Comparison of ENCODE assay signal across 9 cellular contexts in the genomic region with DNA sequence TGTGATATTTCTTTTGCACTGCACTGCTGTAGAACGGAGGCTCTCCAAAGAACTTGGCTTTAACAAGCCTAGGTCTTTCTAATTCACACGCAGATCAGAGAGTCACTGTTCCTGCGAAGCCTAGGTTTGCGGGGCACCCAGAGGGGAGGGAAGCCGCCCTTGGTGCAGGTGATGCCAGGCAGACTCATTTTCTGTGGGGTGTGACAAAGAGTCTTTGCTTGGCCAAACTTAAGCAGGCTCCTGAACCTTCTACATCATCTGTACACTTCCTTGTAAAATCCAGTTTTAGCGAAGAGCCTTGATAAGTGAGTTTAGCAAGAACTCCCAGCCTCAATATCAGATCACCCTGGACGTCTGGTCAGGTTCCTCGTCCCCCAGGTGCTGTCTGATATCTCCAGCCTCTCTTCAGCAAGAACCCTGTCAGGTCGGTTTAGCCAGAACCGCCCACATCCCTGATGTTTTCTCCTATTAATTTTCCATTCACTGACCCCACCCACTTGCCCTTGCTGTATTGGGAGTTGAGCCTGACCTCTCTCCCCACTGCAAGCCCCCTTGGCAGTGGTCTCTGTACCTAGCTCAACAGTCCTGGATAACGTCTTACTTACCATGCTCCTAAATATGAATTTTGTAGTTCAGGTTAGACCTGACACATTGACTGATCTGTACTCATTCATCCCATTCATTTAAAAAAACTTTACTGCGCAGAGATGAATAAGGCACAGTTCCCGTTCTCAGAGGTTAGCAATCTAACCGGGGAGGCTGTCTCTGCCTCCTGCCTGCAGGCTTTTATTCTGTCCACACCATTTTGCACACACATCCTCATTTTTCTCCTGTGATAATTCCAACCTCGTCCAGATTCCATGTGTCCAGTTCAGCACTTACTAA. TPM values are rescaled to one million over a fixed set of nuclear protein-coding genes. Genes with fewer than 3 reads are reported as not detected.
DNase-seq lines count a peak whose midpoint lies in the region; ATAC-seq, FAIRE-seq and TF ChIP-seq lines count a peak whose summit lies in the region.
"Had no signal": no experiment of that assay in that cellular context is flagged by ENCODE, and none has a peak within 500 bp of the region (broad histone marks: within the 10 kb centered on the region; RNA-seq: fewer than 3 reads in every experiment).

No MANE protein-coding gene starts in this region.

- H3K36me3 ChIP-seq in psoas muscle (ENCODE audit: insufficient read depth in 1 of 2, low read depth in 1 of 2) = no peaks in the 10 kb centered on the region
- H3K36me3 ChIP-seq: neutrophil had no signal

- intact Hi-C loops in psoas muscle (cut with DNase I) = loop anchor here (5.0 to 10.0 kb wide), 3 partner anchors 55 to 323 kb away; a partner anchor contains a TSS

- H3K36me3 Mint-ChIP-seq in T-helper 1 cell treated with Interleukin-12 subunit alpha and Interleukin-12 subunit beta and Interleukin-4 antibody, amounts not matched to agents 30 μg/mL and 1 μg/mL, for 36 hours (ENCODE audit: low read depth) = no peaks in the 10 kb centered on the region

- DNase-seq in T-helper 1 cell = no peak
- peak; percentile 44 for DNase-seq in MV-4-11 (lab: John Stamatoyannopoulos, UW)
- no peak for DNase-seq in psoas muscle
- no peak for DNase-seq in HTR-8/SVneo (ENCODE audit: insufficient read length, low spot score)
- no peak for DNase-seq in GM19239 (ENCODE audit: insufficient read length, low spot score)
- no peak for DNase-seq in NCI-H1930 (lab: John Stamatoyannopoulos, UW)

- 53 to 58% (median 56%) methylated on average over 15 of the region's 15 CpGs for WGBS in psoas muscle, 3 donors

- peaks cover 9% of the 10 kb centered on the region for H3K27me3 Mint-ChIP-seq in T-helper 1 cell treated with Interleukin-12 subunit alpha and Interleukin-12 subunit beta and Interleukin-4 antibody, amounts not matched to agents 30 μg/mL and 1 μg/mL, for 36 hours (ENCODE audit: low read depth)

- H3K27me3 ChIP-seq in psoas muscle (ENCODE audit: insufficient read depth in 3 of 3, low read length in 2 of 3) = no peaks in the 10 kb centered on the region

- no peaks in the 10 kb centered on the region for H3K9me3 ChIP-seq in psoas muscle
- H3K9me3 ChIP-seq: neutrophil had no signal

- peaks cover 20% of the 10 kb centered on the region for H3K4me1 ChIP-seq in psoas muscle

- no peak for ATAC-seq in psoas muscle

- H3K9me3 Mint-ChIP-seq in T-helper 1 cell treated with Interleukin-12 subunit alpha and Interleukin-12 subunit beta and Interleukin-4 antibody, amounts not matched to agents 30 μg/mL and 1 μg/mL, for 36 hours = no peaks in the 10 kb centered on the region

- peak overlapping the region; percentile 59 for H3K4me3 Mint-ChIP-seq in T-helper 1 cell treated with Interleukin-12 subunit alpha and Interleukin-12 subunit beta and Interleukin-4 antibody, amounts not matched to agents 30 μg/mL and 1 μg/mL, for 36 hours

- no peak for FAIRE-seq in HTR-8/SVneo (lab: Jason Lieb, UNC)
- no peak for FAIRE-seq in GM19239 (lab: Jason Lieb, UNC)

- peak overlapping the region; percentile 38 for H3K27ac ChIP-seq in angular gyrus (ENCODE audit: low read depth, low read length)
- peak overlapping the region; percentile 54 for H3K27ac ChIP-seq in psoas muscle

- H3K27ac Mint-ChIP-seq in T-helper 1 cell treated with Interleukin-12 subunit alpha and Interleukin-12 subunit beta and Interleukin-4 antibody, amounts not matched to agents 30 μg/mL and 1 μg/mL, for 36 hours = peak overlapping the region; percentile 61

- peaks cover 17% of the 10 kb centered on the region for H3K4me1 Mint-ChIP-seq in T-helper 1 cell treated with Interleukin-12 subunit alpha and Interleukin-12 subunit beta and Interleukin-4 antibody, amounts not matched to agents 30 μg/mL and 1 μg/mL, for 36 hours (ENCODE audit: low read depth)

- H3K4me3 ChIP-seq in psoas muscle = peak overlapping the region; percentile 52

- no peak for TF ChIP-seq CTCF in psoas muscle (IDR thresholded peaks at IDR 0.05)

RNA-seq across cellular contexts. Expression of a gene that starts 0.9 kb away (rescaled TPM):
- total RNA-seq in psoas muscle = 100 to 1,000 TPM; 140 to 233 (median 174) TPM
- 100 to 1,000 TPM in 2 of 3 donors, 10 to 100 TPM in 1; 71.1 to 261 (median 154) TPM for polyA plus RNA-seq in psoas muscle

RNA-seq across cellular contexts. Expression of a gene that starts 54.7 kb away (rescaled TPM):
- total RNA-seq in psoas muscle = 10 to 100 TPM; 38.0 to 48.5 (median 43.4) TPM
- polyA plus RNA-seq in psoas muscle = 10 to 100 TPM; 21.3 to 51.5 (median 24.1) TPM
